Comparison of ENCODE assay signal across 18 cellular contexts in genomic region chr1:185971688-185972087, GRCh38.
DNase-seq lines count a peak whose midpoint lies in the region; ATAC-seq, FAIRE-seq and TF ChIP-seq lines count a peak whose summit lies in the region.
"Had no signal": no experiment of that assay in that cellular context is flagged by ENCODE, and none has a peak within 500 bp of the region (broad histone marks: within the 10 kb centered on the region; RNA-seq: fewer than 3 reads in every experiment).

No MANE protein-coding gene starts in this region.

- H3K9me3 ChIP-seq in fibroblast of lung (ENCODE audit: control insufficient read depth, insufficient read depth, low read depth, low read length): no peaks in the 10 kb centered on the region
- no peaks in the 10 kb centered on the region for H3K9me3 ChIP-seq in T-helper 17 cell (ENCODE audit: control insufficient read depth, low read length, poor library complexity, severe bottlenecking)
- H3K9me3 ChIP-seq: thyroid gland had no signal

- FAIRE-seq in RCC 7860 (lab: Jason Lieb, UNC): peak; percentile 99
- FAIRE-seq: endometrium, K562 had no signal

- H3K9ac ChIP-seq in fibroblast of lung (ENCODE audit: insufficient read depth, low read length): no peak overlapping the region

- no peak for ATAC-seq in T-helper 17 cell
- ATAC-seq: K562 had no signal

- H3K27ac ChIP-seq in fibroblast of lung (ENCODE audit: insufficient read depth, low read length): no peak overlapping the region
- H3K27ac ChIP-seq: thyroid gland had no signal

- peaks cover 6% of the 10 kb centered on the region for H3K4me1 ChIP-seq in fibroblast of lung (ENCODE audit: control insufficient read depth, extremely low read depth, insufficient read depth, low read length)

- no peaks in the 10 kb centered on the region for H3K79me2 ChIP-seq in fibroblast of lung (ENCODE audit: control insufficient read depth, insufficient read depth, low read length)

- no peaks in the 10 kb centered on the region for H4K20me1 ChIP-seq in fibroblast of lung (ENCODE audit: control insufficient read depth, extremely low read depth, insufficient read depth, low read length)

- no peak for TF ChIP-seq CTCF in fibroblast of lung (conservative IDR thresholded peaks at IDR 0.05 in 1 of 2, IDR thresholded peaks at IDR 0.05 in 1 of 2; ENCODE audit: low read depth in 1 of 2, low read length in 2 of 2)

- peaks cover 15% of the 10 kb centered on the region for H3K27me3 Mint-ChIP-seq in T-helper 17 cell

- H3K27me3 ChIP-seq in fibroblast of lung (ENCODE audit: control insufficient read depth, insufficient read depth, low read length): no peaks in the 10 kb centered on the region
- H3K27me3 ChIP-seq: thyroid gland had no signal

- H3K27ac Mint-ChIP-seq in T-helper 17 cell: no peak overlapping the region
- H3K27ac Mint-ChIP-seq: activated T-helper 2 cell treated with anti-CD3 and anti-CD28 coated beads, Interferon-gamma antibody, Interleukin-2, Interleukin-4, amounts not matched to agents 10 μg/mL and 5 μg/mL and 100 μg/mL, durations not matched to agents 14 hours and 24 hours and 36 hours; T-helper 2 cell treated with Interferon-gamma antibody and Interleukin-4, amounts not matched to agents 5 μg/mL and 100 μg/mL, for 36 hours had no signal

- H3K4me2 ChIP-seq in fibroblast of lung (ENCODE audit: extremely low read depth, insufficient read depth, low read length): no peak overlapping the region

- H2AFZ ChIP-seq in fibroblast of lung (ENCODE audit: low read length): no peak overlapping the region

- no peak overlapping the region for H3K4me3 ChIP-seq in fibroblast of lung (replicated peaks in 1 of 4; ENCODE audit: control extremely low read depth in 1 of 4, insufficient read depth in 1 of 4, low read depth in 3 of 4, low read length in 4 of 4)
- H3K4me3 ChIP-seq: K562, thyroid gland had no signal

- no peak overlapping the region for H3K4me3 Mint-ChIP-seq in T-helper 17 cell
- H3K4me3 Mint-ChIP-seq: T-helper 2 cell treated with Interferon-gamma antibody and Interleukin-4, amounts not matched to agents 5 μg/mL and 100 μg/mL, for 36 hours had no signal

- no peaks in the 10 kb centered on the region for H3K36me3 ChIP-seq in fibroblast of lung (ENCODE audit: control insufficient read depth, insufficient read depth, low read length)
- H3K36me3 ChIP-seq: thyroid gland had no signal

- H3K4me1 Mint-ChIP-seq in T-helper 17 cell: no peaks in the 10 kb centered on the region

- DNase-seq in COLO829 (ENCODE audit: low spot score) (peak; percentile 69), RCC 7860 (ENCODE audit: low spot score) (peak; percentile 91), fibroblast of lung (ENCODE audit: low read depth in 2 of 2) (peak; percentile 66 to 97), non-pigmented ciliary epithelial cell (ENCODE audit: low read depth) (peak; percentile 94), NOMO-1 treated with DMSO at 0.1 percent for 48 hours (lab: John Stamatoyannopoulos, UW; ENCODE audit: unreplicated experiment) (no peak), T-helper 17 cell (no peak), NCI-H2029 (lab: John Stamatoyannopoulos, UW) (no peak), T-helper 2 cell (no peak)
- DNase-seq: activated CD4-positive, alpha-beta T cell treated with anti-CD3 and anti-CD28 coated beads, Interleukin-2, amount 50 U/mL, for 48 hours; aorta; DMS 273 treated with DMSO at 0.1 percent for 48 hours; NCI-H1436; NCI-H524; thyroid gland had no signal

- no peaks in the 10 kb centered on the region for H3K36me3 Mint-ChIP-seq in T-helper 17 cell (ENCODE audit: low read depth)

Comparison
In these comparisons a context has a peak if more than half of its experiments do, and no peak if none do; other contexts are left out.
1. DNase-seq: peak in COLO829 (single experiment), RCC 7860 (single experiment), fibroblast of lung (2 of 2) and non-pigmented ciliary epithelial cell (single experiment); none in NOMO-1 treated with DMSO at 0.1 percent for 48 hours (single experiment), T-helper 17 cell (0 of 3), NCI-H2029 (single experiment) and T-helper 2 cell (0 of 5).